ENCODE assay signal across 9 cellular contexts in genomic region chr15:90558182-90558581, GRCh38. TPM values are rescaled to one million over a fixed set of nuclear protein-coding genes. Genes with fewer than 3 reads are reported as not detected.
DNase-seq lines count a peak whose midpoint lies in the region; TF ChIP-seq lines count a peak whose summit lies in the region.
"Had no signal": no experiment of that assay in that cellular context is flagged by ENCODE, and none has a peak within 500 bp of the region (broad histone marks: within the 10 kb centered on the region; RNA-seq: fewer than 3 reads in every experiment).

No MANE protein-coding gene starts in this region.

- no peak for TF ChIP-seq CTCF in testis (IDR thresholded peaks at IDR 0.05)

- WGBS in adipose tissue, 3 donors: 7 to 21% (median 19%) methylated on average over 4 of the region's 4 CpGs
- 5 to 48% methylated on average over 4 of the region's 4 CpGs for WGBS in testis, 2 donors

- H3K27ac ChIP-seq in adipose tissue (ENCODE audit: low read depth, low read length) (peak overlapping the region; percentile 29), testis (peak overlapping the region; percentile 78 to 86)

- no peaks in the 10 kb centered on the region for H3K36me3 ChIP-seq in testis (ENCODE audit: low read depth, missing control alignments)

- intact Hi-C loops in testis (cut with DNase I; ENCODE audit: low total_unique reads): no loop called here

- no peak for TF ChIP-seq POLR2A in testis (IDR thresholded peaks at IDR 0.05)

- no peaks in the 10 kb centered on the region for H3K9me3 ChIP-seq in testis

- H3K4me1 ChIP-seq in testis: peaks cover 72% of the 10 kb centered on the region

- in situ Hi-C loops in ACHN (cut with HindIII; ENCODE audit: low pct_ligation_motif_present, low pct_unique_long_range_greater_than_20kb, low sequenced_read_pairs): no loop called here

- no peaks in the 10 kb centered on the region for H3K27me3 ChIP-seq in testis

- DNase-seq in SIG-M5 treated with dmso at 0.1 percent for 504 hours (lab: John Stamatoyannopoulos, UW; ENCODE audit: unreplicated experiment) (peak; percentile 41), SIG-M5 (lab: John Stamatoyannopoulos, UW) (no peak), left kidney (ENCODE audit: low read depth, low spot score) (peak; percentile 55), testis (peak; percentile 65), ACHN (no peak), GM03348 (ENCODE audit: low spot score) (no peak)
- no peak for DNase-seq in effector CD8-positive, alpha-beta T cell (lab: John Stamatoyannopoulos, UW)
- DNase-seq: NCI-H2081 treated with DMSO at 0.1 percent for 48 hours had no signal

- H3K4me3 ChIP-seq in testis: no peak overlapping the region

RNA-seq across cellular contexts. Expression of gene CRTC3, which starts 28.5 kb away (rescaled TPM):
- polyA plus RNA-seq in adipose tissue (10 to 100 TPM in 2 of 3 donors, 1 to 10 TPM in 1; 6.4 to 24.0 (median 15.4) TPM), testis (ENCODE audit: insufficient read depth, low read depth, low replicate concordance) (47.1 TPM)
- total RNA-seq in testis: 100 to 1,000 TPM; 105 to 125 TPM

Comparison
In these comparisons a context has a peak if more than half of its experiments do, and no peak if none do; other contexts are left out.
1. DNase-seq: peak in SIG-M5 treated with dmso at 0.1 percent for 504 hours (single experiment), left kidney (single experiment) and testis (single experiment); none in SIG-M5 (single experiment), effector CD8-positive, alpha-beta T cell (single experiment), ACHN (single experiment) and GM03348 (single experiment).